In genomic region chr22:46881373-46882118, GRCh38 we compare ENCODE assay signal across 14 cellular contexts.
DNase-seq lines count a peak whose midpoint lies in the region; ATAC-seq, FAIRE-seq and TF ChIP-seq lines count a peak whose summit lies in the region.
"Had no signal": no experiment of that assay in that cellular context is flagged by ENCODE, and none has a peak within 500 bp of the region (broad histone marks: within the 10 kb centered on the region; RNA-seq: fewer than 3 reads in every experiment).

No MANE protein-coding gene starts in this region.

- DNase-seq in activated T-cell treated with anti-CD3 and anti-CD28 coated beads, Interleukin-2, amount 50 U/mL, for 24 hours, result no peak
- no peak for DNase-seq in activated T-cell treated with anti-CD3 and anti-CD28 coated beads for 4 hours
- DNase-seq in RCC 7860 (ENCODE audit: low spot score), result peak; percentile 31
- peak; percentile 28 for DNase-seq in fibroblast of peridontal ligament (ENCODE audit: extremely low read depth)
- DNase-seq in stimulated activated CD8-positive, alpha-beta memory T cell treated with anti-CD3 and anti-CD28 coated beads, Interleukin-4, amount 100 ng/mL, for 48 hours, result peak; percentile 33
- DNase-seq in epidermal melanocyte (ENCODE audit: insufficient read length, low spot score), result no peak
- DNase-seq in osteocyte (ENCODE audit: extremely low spot score, unreplicated experiment), result no peak
- DNase-seq: DND-41, NCI-H2227 treated with DMSO at 0.1 percent for 48 hours, Peyer's patch, right lobe of liver, trophoblast cell had no signal

- peaks cover 17% of the 10 kb centered on the region for H3K4me1 Mint-ChIP-seq in activated T-cell treated with anti-CD3 and anti-CD28 coated beads, Interleukin-2, amount 50 U/mL, for 24 hours (ENCODE audit: low read depth)
- H3K4me1 Mint-ChIP-seq in osteocyte (ENCODE audit: unreplicated experiment), result no peaks in the 10 kb centered on the region

- H3K9me3 Mint-ChIP-seq in activated T-cell treated with anti-CD3 and anti-CD28 coated beads, Interleukin-2, amount 50 U/mL, for 24 hours, result no peaks in the 10 kb centered on the region
- no peaks in the 10 kb centered on the region for H3K9me3 Mint-ChIP-seq in osteocyte (ENCODE audit: unreplicated experiment)

- no peaks in the 10 kb centered on the region for H3K27me3 Mint-ChIP-seq in activated T-cell treated with anti-CD3 and anti-CD28 coated beads, Interleukin-2, amount 50 U/mL, for 24 hours
- H3K27me3 Mint-ChIP-seq in osteocyte (ENCODE audit: unreplicated experiment), result no peaks in the 10 kb centered on the region

- no peak overlapping the region for H3K4me3 Mint-ChIP-seq in activated T-cell treated with anti-CD3 and anti-CD28 coated beads, Interleukin-2, amount 50 U/mL, for 24 hours
- H3K4me3 Mint-ChIP-seq in osteocyte (ENCODE audit: unreplicated experiment), result no peak overlapping the region

- H3K27ac Mint-ChIP-seq in activated T-cell treated with anti-CD3 and anti-CD28 coated beads, Interleukin-2, amount 50 U/mL, for 24 hours, result peak overlapping the region; percentile 23
- no peak overlapping the region for H3K27ac Mint-ChIP-seq in osteocyte (ENCODE audit: unreplicated experiment)

- ATAC-seq in HG02973 (IDR thresholded peaks at IDR 0.05; ENCODE audit: unreplicated experiment), result no peak

- FAIRE-seq in RCC 7860 (lab: Jason Lieb, UNC), result no peak
- FAIRE-seq: endometrium had no signal

- peaks cover 65% of the 10 kb centered on the region for H3K36me3 Mint-ChIP-seq in activated T-cell treated with anti-CD3 and anti-CD28 coated beads, Interleukin-2, amount 50 U/mL, for 24 hours (ENCODE audit: low read depth)
- peaks cover 2% of the 10 kb centered on the region for H3K36me3 Mint-ChIP-seq in osteocyte (ENCODE audit: unreplicated experiment)

- TF ChIP-seq CTCF in osteocyte (IDR thresholded peaks at IDR 0.05), result no peak

Comparison
In these comparisons a context has a peak if more than half of its experiments do, and no peak if none do; other contexts are left out.
1. DNase-seq: peak in RCC 7860 (single experiment), fibroblast of peridontal ligament (single experiment) and stimulated activated CD8-positive, alpha-beta memory T cell treated with anti-CD3 and anti-CD28 coated beads, Interleukin-4, amount 100 ng/mL, for 48 hours (single experiment); none in activated T-cell treated with anti-CD3 and anti-CD28 coated beads, Interleukin-2, amount 50 U/mL, for 24 hours (single experiment), activated T-cell treated with anti-CD3 and anti-CD28 coated beads for 4 hours (single experiment), epidermal melanocyte (single experiment) and osteocyte (single experiment).